ENCODE assay signal across 31 cellular contexts in the genomic region with DNA sequence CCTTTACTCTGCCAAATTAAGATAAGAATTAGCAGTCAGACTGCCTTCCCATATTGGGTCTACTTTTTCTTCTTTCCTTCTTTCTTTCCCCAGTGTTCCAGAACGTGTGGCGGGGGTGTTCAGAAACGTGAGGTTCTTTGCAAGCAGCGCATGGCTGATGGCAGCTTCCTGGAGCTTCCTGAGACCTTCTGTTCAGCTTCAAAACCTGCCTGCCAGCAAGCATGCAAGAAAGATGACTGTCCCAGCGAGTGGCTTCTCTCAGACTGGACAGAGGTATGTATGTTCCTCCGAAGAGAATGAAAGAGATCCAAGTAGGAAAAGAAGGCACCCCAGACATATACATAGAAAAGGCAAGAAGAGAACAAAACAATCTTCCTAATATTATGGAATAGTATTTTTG.
"Had no signal": no experiment of that assay in that cellular context is flagged by ENCODE, and none has a peak within 500 bp of the region (broad histone marks: within the 10 kb centered on the region; RNA-seq: fewer than 3 reads in every experiment).

No MANE protein-coding gene starts in this region.

- H3K4me3 ChIP-seq: adrenal gland, body of pancreas, esophagus muscularis mucosa, gastrocnemius medialis had no signal

- H3K4me3 Mint-ChIP-seq: activated CD4-positive, alpha-beta T cell treated with anti-CD3 and anti-CD28 coated beads for 36 hours; activated CD4-positive, alpha-beta T cell treated with anti-CD3 and anti-CD28 coated beads, Interleukin-2, amount 10 ng/mL, durations not matched to agents 7 days and 5 days; activated CD8-positive, alpha-beta T cell treated with anti-CD3 and anti-CD28 coated beads for 36 hours; activated naive CD8-positive, alpha-beta T cell; activated T-cell treated with anti-CD3 and anti-CD28 coated beads, Interleukin-2, amount 50 U/mL, for 4 hours; activated T-helper 17 cell treated with anti-CD3 and anti-CD28 coated beads, Interleukin-2, amount 50 U/mL, for 72 hours; effector memory CD8-positive, alpha-beta T cell; T-helper 17 cell; T-helper 2 cell treated with Interferon-gamma antibody and Interleukin-4, amounts not matched to agents 5 μg/mL and 100 μg/mL, for 36 hours had no signal

- H3K4me1 Mint-ChIP-seq: activated CD4-positive, alpha-beta T cell treated with anti-CD3 and anti-CD28 coated beads for 36 hours; activated T-helper 17 cell treated with anti-CD3 and anti-CD28 coated beads, Interleukin-2, amount 50 U/mL, for 72 hours; T-helper 17 cell had no signal

- H3K27me3 ChIP-seq: adrenal gland, body of pancreas, esophagus muscularis mucosa, foreskin keratinocyte, gastrocnemius medialis had no signal

- ATAC-seq: activated CD4-positive, alpha-beta T cell treated with anti-CD3 and anti-CD28 coated beads for 36 hours; activated CD8-positive, alpha-beta T cell treated with anti-CD3 and anti-CD28 coated beads for 36 hours; activated T-cell treated with anti-CD3 and anti-CD28 coated beads, Interleukin-2, amount 50 U/mL, for 4 hours; activated T-helper 17 cell treated with anti-CD3 and anti-CD28 coated beads, Interleukin-2, amount 50 U/mL, for 72 hours; body of pancreas; effector memory CD8-positive, alpha-beta T cell; foreskin keratinocyte; gastrocnemius medialis; T-helper 17 cell had no signal

- H3K27ac ChIP-seq: body of pancreas, esophagus muscularis mucosa, foreskin keratinocyte, gastrocnemius medialis had no signal

- H3K9me3 Mint-ChIP-seq: activated CD4-positive, alpha-beta T cell treated with anti-CD3 and anti-CD28 coated beads, Interleukin-2, amount 10 ng/mL, durations not matched to agents 7 days and 5 days; activated CD8-positive, alpha-beta T cell treated with anti-CD3 and anti-CD28 coated beads for 36 hours; activated T-cell treated with anti-CD3 and anti-CD28 coated beads, Interleukin-2, amount 50 U/mL, for 4 hours; activated T-helper 17 cell treated with anti-CD3 and anti-CD28 coated beads, Interleukin-2, amount 50 U/mL, for 72 hours; T-helper 2 cell treated with Interferon-gamma antibody and Interleukin-4, amounts not matched to agents 5 μg/mL and 100 μg/mL, for 36 hours had no signal

- H3K27ac Mint-ChIP-seq: activated CD4-positive, alpha-beta T cell treated with anti-CD3 and anti-CD28 coated beads for 36 hours; activated CD4-positive, alpha-beta T cell treated with anti-CD3 and anti-CD28 coated beads, Interleukin-2, amount 10 ng/mL, durations not matched to agents 7 days and 5 days; activated CD8-positive, alpha-beta T cell treated with anti-CD3 and anti-CD28 coated beads for 36 hours; activated naive CD8-positive, alpha-beta T cell; activated T-helper 17 cell treated with anti-CD3 and anti-CD28 coated beads, Interleukin-2, amount 50 U/mL, for 72 hours; T-helper 17 cell; T-helper 2 cell treated with Interferon-gamma antibody and Interleukin-4, amounts not matched to agents 5 μg/mL and 100 μg/mL, for 36 hours had no signal

- DNase-seq: activated CD4-positive, alpha-beta T cell treated with anti-CD3 and anti-CD28 coated beads for 36 hours; activated CD4-positive, alpha-beta T cell treated with anti-CD3 and anti-CD28 coated beads, Interleukin-2, amount 10 ng/mL, durations not matched to agents 7 days and 5 days; activated CD4-positive, alpha-beta T cell treated with anti-CD3 and anti-CD28 coated beads, Interleukin-2, amount 50 U/mL, for 4 hours; activated CD4-positive, CD25-positive, alpha-beta regulatory T cell; activated CD4-positive, CD25-positive, alpha-beta regulatory T cell treated with anti-CD3 and anti-CD28 coated beads, Interleukin-2, amount 50 U/mL, for 72 hours; activated CD8-positive, alpha-beta memory T cell treated with anti-CD3 and anti-CD28 coated beads for 24 hours; activated CD8-positive, alpha-beta T cell treated with anti-CD3 and anti-CD28 coated beads for 36 hours; activated effector memory CD4-positive, alpha-beta T cell treated with Interleukin-2 at 50 U/mL for 16 hours; activated gamma-delta T cell treated with Interleukin-2 at 50 U/mL for 16 hours; activated naive CD4-positive, alpha-beta T cell treated with anti-CD3 and anti-CD28 coated beads, Interleukin-2, amount 50 U/mL, for 16 hours; activated naive CD4-positive, alpha-beta T cell treated with Interleukin-2 at 50 U/mL for 16 hours; activated T-cell treated with anti-CD3 and anti-CD28 coated beads, Interleukin-2, amount 50 U/mL, for 4 hours; adrenal gland; amygdala; aorta; caudate nucleus; cortex of kidney; dermis blood vessel endothelial cell; effector CD4-positive, alpha-beta T cell; effector memory CD8-positive, alpha-beta T cell; erythroblast; foreskin keratinocyte; gastrocnemius medialis; T-helper 1 cell; T-helper 17 cell; T1000 had no signal

- H3K4me1 ChIP-seq: body of pancreas, foreskin keratinocyte, gastrocnemius medialis had no signal

- H3K36me3 ChIP-seq: adrenal gland, gastrocnemius medialis had no signal

- H3K9me3 ChIP-seq: adrenal gland, body of pancreas, esophagus muscularis mucosa, gastrocnemius medialis had no signal

- H3K36me3 Mint-ChIP-seq: activated naive CD8-positive, alpha-beta T cell had no signal
